8 cellular contexts compared by ENCODE assay signal in genomic region chr2:216691210-216691741, GRCh38. TPM values are rescaled to one million over a fixed set of nuclear protein-coding genes. Genes with fewer than 3 reads are reported as not detected.
DNase-seq lines count a peak whose midpoint lies in the region; ATAC-seq and TF ChIP-seq lines count a peak whose summit lies in the region.

No MANE protein-coding gene starts in this region.

- H3K9me3 ChIP-seq in neuron (ENCODE audit: low read length): no peaks in the 10 kb centered on the region

- peaks cover 67% of the 10 kb centered on the region for H3K27me3 Mint-ChIP-seq in activated naive CD8-positive, alpha-beta T cell treated with anti-CD3 and anti-CD28 coated beads for 36 hours
- peaks cover 12% of the 10 kb centered on the region for H3K27me3 Mint-ChIP-seq in glutamatergic neuron (ENCODE audit: unreplicated experiment)

- DNase-seq in GM10248 (ENCODE audit: extremely low spot score) (peak; percentile 65), NCI-H2107 (lab: John Stamatoyannopoulos, UW) (peak; percentile 51), glutamatergic neuron (peak; percentile 67)
- DNase-seq in activated naive CD8-positive, alpha-beta T cell treated with anti-CD3 and anti-CD28 coated beads for 36 hours: peak; percentile 57

- H2AFZ ChIP-seq in neuron (ENCODE audit: low read depth, low read length): peak overlapping the region; percentile 20

- H3K4me3 ChIP-seq in neuron (ENCODE audit: low read length): peak overlapping the region; percentile 35

- H3K9me3 Mint-ChIP-seq in activated naive CD8-positive, alpha-beta T cell treated with anti-CD3 and anti-CD28 coated beads for 36 hours: no peaks in the 10 kb centered on the region
- H3K9me3 Mint-ChIP-seq in glutamatergic neuron (ENCODE audit: unreplicated experiment): peaks cover 2% of the 10 kb centered on the region

- H3K4me1 ChIP-seq in neuron (ENCODE audit: insufficient read depth, low read length): peaks cover 49% of the 10 kb centered on the region

- ATAC-seq in GM21360 (IDR thresholded peaks at IDR 0.05; ENCODE audit: unreplicated experiment) (no peak), GM21423 (IDR thresholded peaks at IDR 0.05; ENCODE audit: unreplicated experiment) (no peak), HG02970 (IDR thresholded peaks at IDR 0.05; ENCODE audit: low FRiP score, unreplicated experiment) (no peak)

- POLR2A ChIA-PET in GM10248 (lab: Yijun Ruan, JAX): no interaction called here

- H3K4me3 Mint-ChIP-seq in activated naive CD8-positive, alpha-beta T cell treated with anti-CD3 and anti-CD28 coated beads for 36 hours: peak overlapping the region; percentile 58
- peak overlapping the region; percentile 96 for H3K4me3 Mint-ChIP-seq in glutamatergic neuron (ENCODE audit: unreplicated experiment)

- no peak overlapping the region for H3K27ac Mint-ChIP-seq in activated naive CD8-positive, alpha-beta T cell treated with anti-CD3 and anti-CD28 coated beads for 36 hours
- H3K27ac Mint-ChIP-seq in glutamatergic neuron (ENCODE audit: unreplicated experiment): peak overlapping the region; percentile 30

- H3K4me1 Mint-ChIP-seq in activated naive CD8-positive, alpha-beta T cell treated with anti-CD3 and anti-CD28 coated beads for 36 hours: peaks cover 25% of the 10 kb centered on the region
- H3K4me1 Mint-ChIP-seq in glutamatergic neuron (ENCODE audit: low read depth, unreplicated experiment): peaks cover 24% of the 10 kb centered on the region

- no peaks in the 10 kb centered on the region for H3K27me3 ChIP-seq in neuron (ENCODE audit: insufficient read depth, low read length)

- TF ChIP-seq CTCF in GM10248 (IDR thresholded peaks at IDR 0.05; ENCODE audit: control extremely low read depth, extremely low read depth, low read depth, missing control alignments): no peak
- no peak for TF ChIP-seq CTCF in glutamatergic neuron (IDR thresholded peaks at IDR 0.05; ENCODE audit: partially characterized antibody, unreplicated experiment)

- CTCF ChIA-PET in GM10248 (lab: Yijun Ruan, JAX): interaction anchor here (1.2 to 2.9 kb wide), 4 partner anchors 8 to 1022 kb away, joined by 3 to 10 read pairs (median 6); no protein-coding TSS in a partner anchor

- peaks cover 3% of the 10 kb centered on the region for H3K36me3 ChIP-seq in neuron (ENCODE audit: insufficient read depth, low read length)

- H3K36me3 Mint-ChIP-seq in activated naive CD8-positive, alpha-beta T cell treated with anti-CD3 and anti-CD28 coated beads for 36 hours: no peaks in the 10 kb centered on the region
- H3K36me3 Mint-ChIP-seq in glutamatergic neuron (ENCODE audit: unreplicated experiment): no peaks in the 10 kb centered on the region

RNA-seq across cellular contexts. Expression of gene IGFBP5, which starts 4.1 kb away (rescaled TPM):
- not detected for total RNA-seq in activated naive CD8-positive, alpha-beta T cell treated with anti-CD3 and anti-CD28 coated beads for 36 hours
- 0.51 TPM for total RNA-seq in glutamatergic neuron (ENCODE audit: unreplicated experiment)

RNA-seq across cellular contexts. Expression of gene IGFBP2, which starts 58.1 kb away (rescaled TPM):
- total RNA-seq in activated naive CD8-positive, alpha-beta T cell treated with anti-CD3 and anti-CD28 coated beads for 36 hours: 10 to 100 TPM; 38.2 to 39.1 TPM
- 208 TPM for total RNA-seq in glutamatergic neuron (ENCODE audit: unreplicated experiment)
